ENCODE assay signal across 14 cellular contexts in genomic region chr5:90878081-90878480, GRCh38.
A peak's percentile ranks its signal among the peaks of the same experiment; 100 is the strongest.
DNase-seq lines count a peak whose midpoint lies in the region; ATAC-seq and TF ChIP-seq lines count a peak whose summit lies in the region.
"Had no signal": no experiment of that assay in that cellular context is flagged by ENCODE, and none has a peak within 500 bp of the region (broad histone marks: within the 10 kb centered on the region; RNA-seq: fewer than 3 reads in every experiment).

No MANE protein-coding gene starts in this region.

- DNase-seq in OCI-M1 (lab: John Stamatoyannopoulos, UW), result peak; percentile 54
- DNase-seq in fibroblast of mammary gland (ENCODE audit: low read depth), result peak; percentile 24
- DNase-seq in lower lobe of right lung, result peak; percentile 55
- no peak for DNase-seq in hippocampal formation (lab: John Stamatoyannopoulos, UW)
- no peak for DNase-seq in SHP77 (lab: John Stamatoyannopoulos, UW)
- DNase-seq in HCEC 1CT, result no peak
- DNase-seq: EL; KG1; mesendoderm; NCI-H187; stimulated activated CD4-positive, alpha-beta T cell treated with anti-CD3 and anti-CD28 coated beads, Interleukin-4, amount 100 ng/mL, for 24 hours had no signal

- H3K9ac ChIP-seq in subcutaneous abdominal adipose tissue (ENCODE audit: low read length in 5 of 5), result no peak overlapping the region

- H3K27ac ChIP-seq in lower lobe of right lung, result peak overlapping the region; percentile 73
- peak overlapping the region; percentile 12 for H3K27ac ChIP-seq in subcutaneous abdominal adipose tissue (ENCODE audit: low read depth, low read length)

- H3K4me3 ChIP-seq in fibroblast of mammary gland (ENCODE audit: control insufficient read depth, low read depth, low read length), result no peak overlapping the region
- no peak overlapping the region for H3K4me3 ChIP-seq in lower lobe of right lung
- no peak overlapping the region for H3K4me3 ChIP-seq in subcutaneous abdominal adipose tissue (ENCODE audit: low read depth in 1 of 5, low read length in 5 of 5)
- H3K4me3 ChIP-seq: BLaER1 treated with 17β-estradiol and CSF1 and Interleukin-3, amounts not matched to agents 10 nM and 100 nM had no signal

- H3K36me3 ChIP-seq in lower lobe of right lung (no peaks in the 10 kb centered on the region), subcutaneous abdominal adipose tissue (ENCODE audit: control insufficient read depth in 5 of 5, insufficient read depth in 5 of 5, low read length in 5 of 5) (no peaks in the 10 kb centered on the region)
- H3K36me3 ChIP-seq: BLaER1 treated with 17β-estradiol and CSF1 and Interleukin-3, amounts not matched to agents 10 nM and 100 nM had no signal

- intact Hi-C loops in lower lobe of right lung (cut with DNase I), result no loop called here

- H3K4me1 ChIP-seq in lower lobe of right lung (peaks cover 29% of the 10 kb centered on the region), subcutaneous abdominal adipose tissue (ENCODE audit: control insufficient read depth in 5 of 5, insufficient read depth in 5 of 5, low read length in 5 of 5) (peaks cover 0 to 16% (median 8%) of the 10 kb centered on the region in 5 donors)

- H3K9me3 ChIP-seq in lower lobe of right lung (no peaks in the 10 kb centered on the region), subcutaneous abdominal adipose tissue (ENCODE audit: control insufficient read depth in 5 of 5, low read length in 5 of 5) (no peaks in the 10 kb centered on the region)
- H3K9me3 ChIP-seq: BLaER1 treated with 17β-estradiol and CSF1 and Interleukin-3, amounts not matched to agents 10 nM and 100 nM had no signal

- no peak for TF ChIP-seq CTCF in fibroblast of mammary gland (conservative IDR thresholded peaks at IDR 0.05; ENCODE audit: control insufficient read depth, insufficient read depth, low read depth, low read length)
- TF ChIP-seq CTCF in lower lobe of right lung (IDR thresholded peaks at IDR 0.05), result no peak

- ATAC-seq in lower lobe of right lung, result peak; percentile 81 to 86
- ATAC-seq: stimulated activated memory B cell treated with anti-CD40 and anti-IgM and Interleukin-4, amounts not matched to agents 10 μg/mL and 1 μg/mL and 100 μg/mL, for 72 hours had no signal

- H3K27me3 ChIP-seq in lower lobe of right lung (ENCODE audit: low read depth), result no peaks in the 10 kb centered on the region
- H3K27me3 ChIP-seq in subcutaneous abdominal adipose tissue (ENCODE audit: control insufficient read depth in 5 of 5, insufficient read depth in 4 of 5, low read length in 5 of 5), result no peaks in the 10 kb centered on the region
- H3K27me3 ChIP-seq: BLaER1 treated with 17β-estradiol and CSF1 and Interleukin-3, amounts not matched to agents 10 nM and 100 nM had no signal

Comparison
In these comparisons a context has a peak if more than half of its experiments do, and no peak if none do; other contexts are left out.
1. DNase-seq: peak in OCI-M1 (single experiment), fibroblast of mammary gland (single experiment) and lower lobe of right lung (single experiment); none in hippocampal formation (0 of 2), SHP77 (0 of 2) and HCEC 1CT (single experiment).